16 cellular contexts compared by ENCODE assay signal in genomic region chr6:4638641-4639040, GRCh38.
A peak's percentile ranks its signal among the peaks of the same experiment; 100 is the strongest.
DNase-seq lines count a peak whose midpoint lies in the region; ATAC-seq and TF ChIP-seq lines count a peak whose summit lies in the region.
"Had no signal": no experiment of that assay in that cellular context is flagged by ENCODE, and none has a peak within 500 bp of the region (broad histone marks: within the 10 kb centered on the region; RNA-seq: fewer than 3 reads in every experiment).

No MANE protein-coding gene starts in this region.

- H3K36me3 ChIP-seq in left lung: no peaks in the 10 kb centered on the region
- H3K36me3 ChIP-seq: HAP-1 had no signal

- DNase-seq in activated T-cell treated with anti-CD3 and anti-CD28 coated beads, Interleukin-2, amount 50 U/mL, for 72 hours: no peak
- no peak for DNase-seq in activated T-cell treated with anti-CD3 and anti-CD28 coated beads for 4 hours
- no peak for DNase-seq in epithelial cell of prostate (ENCODE audit: low read depth, low spot score)
- no peak for DNase-seq in left lung
- DNase-seq: C1 segment of cervical spinal cord; Calu3; CD4-positive, alpha-beta memory T cell; COR-L47; DMS53; DMS79 treated with DMSO at 0.1 percent for 48 hours; GF-D8; GOT3; HFFc6 had no signal

- peaks cover 38% of the 10 kb centered on the region for H3K27me3 Mint-ChIP-seq in activated T-cell treated with anti-CD3 and anti-CD28 coated beads, Interleukin-2, amount 50 U/mL, for 72 hours (ENCODE audit: low read depth)
- H3K27me3 Mint-ChIP-seq in activated T-helper 17 cell treated with anti-CD3 and anti-CD28 coated beads, Interleukin-2, amount 50 U/mL, for 72 hours: peaks cover 25% of the 10 kb centered on the region
- H3K27me3 Mint-ChIP-seq in stimulated activated memory B cell treated with anti-CD40 and anti-IgM and Interleukin-4, amounts not matched to agents 10 μg/mL and 1 μg/mL and 100 μg/mL, for 72 hours: peaks cover 52% of the 10 kb centered on the region

- H3K9me3 ChIP-seq in left lung: no peaks in the 10 kb centered on the region
- H3K9me3 ChIP-seq: HAP-1 had no signal

- peak overlapping the region; percentile 58 for H3K27ac ChIP-seq in epithelial cell of prostate
- no peak overlapping the region for H3K27ac ChIP-seq in left lung

- peaks cover 14 to 18% of the 10 kb centered on the region in 2 donors for H3K36me3 Mint-ChIP-seq in activated T-cell treated with anti-CD3 and anti-CD28 coated beads, Interleukin-2, amount 50 U/mL, for 72 hours (ENCODE audit: insufficient read depth in 2 of 2)
- H3K36me3 Mint-ChIP-seq in activated T-helper 17 cell treated with anti-CD3 and anti-CD28 coated beads, Interleukin-2, amount 50 U/mL, for 72 hours (ENCODE audit: low read depth): no peaks in the 10 kb centered on the region
- no peaks in the 10 kb centered on the region for H3K36me3 Mint-ChIP-seq in stimulated activated memory B cell treated with anti-CD40 and anti-IgM and Interleukin-4, amounts not matched to agents 10 μg/mL and 1 μg/mL and 100 μg/mL, for 72 hours
- H3K36me3 Mint-ChIP-seq: CD4-positive, alpha-beta memory T cell had no signal

- intact Hi-C loops in left lung (cut with DNase I): no loop called here

- H3K4me1 ChIP-seq in left lung: no peaks in the 10 kb centered on the region
- H3K4me1 ChIP-seq: HAP-1 had no signal

- H3K27me3 ChIP-seq in left lung: no peaks in the 10 kb centered on the region

- no peak for ATAC-seq in activated T-cell treated with anti-CD3 and anti-CD28 coated beads, Interleukin-2, amount 50 U/mL, for 72 hours (replicated peaks in 1 of 2)
- ATAC-seq in activated T-helper 17 cell treated with anti-CD3 and anti-CD28 coated beads, Interleukin-2, amount 50 U/mL, for 72 hours (replicated peaks): no peak
- no peak for ATAC-seq in stimulated activated memory B cell treated with anti-CD40 and anti-IgM and Interleukin-4, amounts not matched to agents 10 μg/mL and 1 μg/mL and 100 μg/mL, for 72 hours
- no peak for ATAC-seq in left lung

- peak overlapping the region; percentile 86 for H3K27ac Mint-ChIP-seq in activated T-cell treated with anti-CD3 and anti-CD28 coated beads, Interleukin-2, amount 50 U/mL, for 72 hours
- peak overlapping the region; percentile 31 for H3K27ac Mint-ChIP-seq in activated T-helper 17 cell treated with anti-CD3 and anti-CD28 coated beads, Interleukin-2, amount 50 U/mL, for 72 hours
- H3K27ac Mint-ChIP-seq in stimulated activated memory B cell treated with anti-CD40 and anti-IgM and Interleukin-4, amounts not matched to agents 10 μg/mL and 1 μg/mL and 100 μg/mL, for 72 hours: peak overlapping the region; percentile 18
- H3K27ac Mint-ChIP-seq: CD4-positive, alpha-beta memory T cell had no signal

- peak overlapping the region in 1 of 2 donors; percentile 56 for H3K4me3 Mint-ChIP-seq in activated T-cell treated with anti-CD3 and anti-CD28 coated beads, Interleukin-2, amount 50 U/mL, for 72 hours
- no peak overlapping the region for H3K4me3 Mint-ChIP-seq in activated T-helper 17 cell treated with anti-CD3 and anti-CD28 coated beads, Interleukin-2, amount 50 U/mL, for 72 hours
- H3K4me3 Mint-ChIP-seq in stimulated activated memory B cell treated with anti-CD40 and anti-IgM and Interleukin-4, amounts not matched to agents 10 μg/mL and 1 μg/mL and 100 μg/mL, for 72 hours: no peak overlapping the region
- H3K4me3 Mint-ChIP-seq: CD4-positive, alpha-beta memory T cell; HFFc6 had no signal

- peaks cover 7 to 8% of the 10 kb centered on the region in 2 donors for H3K9me3 Mint-ChIP-seq in activated T-cell treated with anti-CD3 and anti-CD28 coated beads, Interleukin-2, amount 50 U/mL, for 72 hours
- H3K9me3 Mint-ChIP-seq in activated T-helper 17 cell treated with anti-CD3 and anti-CD28 coated beads, Interleukin-2, amount 50 U/mL, for 72 hours: no peaks in the 10 kb centered on the region
- peaks cover 3% of the 10 kb centered on the region for H3K9me3 Mint-ChIP-seq in stimulated activated memory B cell treated with anti-CD40 and anti-IgM and Interleukin-4, amounts not matched to agents 10 μg/mL and 1 μg/mL and 100 μg/mL, for 72 hours
- H3K9me3 Mint-ChIP-seq: HFFc6 had no signal

- peaks cover 26% of the 10 kb centered on the region for H3K4me1 Mint-ChIP-seq in activated T-cell treated with anti-CD3 and anti-CD28 coated beads, Interleukin-2, amount 50 U/mL, for 72 hours (ENCODE audit: low read depth)
- no peaks in the 10 kb centered on the region for H3K4me1 Mint-ChIP-seq in activated T-helper 17 cell treated with anti-CD3 and anti-CD28 coated beads, Interleukin-2, amount 50 U/mL, for 72 hours
- no peaks in the 10 kb centered on the region for H3K4me1 Mint-ChIP-seq in stimulated activated memory B cell treated with anti-CD40 and anti-IgM and Interleukin-4, amounts not matched to agents 10 μg/mL and 1 μg/mL and 100 μg/mL, for 72 hours
- H3K4me1 Mint-ChIP-seq: CD4-positive, alpha-beta memory T cell had no signal

- no peak overlapping the region for H3K4me3 ChIP-seq in left lung
- H3K4me3 ChIP-seq: HAP-1 had no signal

- no peak for TF ChIP-seq CTCF in left lung (IDR thresholded peaks at IDR 0.05)

Comparison
In these comparisons a context has a peak if more than half of its experiments do, and no peak if none do; other contexts are left out.
1. H3K27ac Mint-ChIP-seq: peak in every context shown above with its lines; median percentile 86 in activated T-cell treated with anti-CD3 and anti-CD28 coated beads, Interleukin-2, amount 50 U/mL, for 72 hours; 31 in activated T-helper 17 cell treated with anti-CD3 and anti-CD28 coated beads, Interleukin-2, amount 50 U/mL, for 72 hours; 18 in stimulated activated memory B cell treated with anti-CD40 and anti-IgM and Interleukin-4, amounts not matched to agents 10 μg/mL and 1 μg/mL and 100 μg/mL, for 72 hours.